In the genomic region with DNA sequence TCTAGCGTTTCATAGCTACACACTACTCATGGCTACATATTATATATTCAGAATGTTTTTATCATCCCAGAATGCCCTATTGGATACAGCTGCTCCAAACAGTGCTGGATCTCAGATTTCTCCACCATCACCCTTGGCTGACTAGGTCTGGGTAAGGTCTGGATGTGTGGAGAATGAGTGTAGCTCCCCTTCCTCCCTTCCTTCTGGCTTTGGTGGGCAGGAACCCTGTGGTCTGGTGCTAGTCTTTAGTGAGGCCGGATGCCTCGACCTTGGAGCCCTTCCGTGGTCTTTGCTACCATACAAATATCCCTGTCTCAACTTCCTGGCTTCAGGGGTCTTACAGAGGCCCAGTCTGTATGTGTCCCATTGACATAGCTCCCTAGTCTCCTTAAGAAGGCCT, we compare ENCODE assay signal across 14 cellular contexts. TPM values are rescaled to one million over a fixed set of nuclear protein-coding genes. Genes with fewer than 3 reads are reported as not detected.
"Had no signal": no experiment of that assay in that cellular context is flagged by ENCODE, and none has a peak within 500 bp of the region (broad histone marks: within the 10 kb centered on the region; RNA-seq: fewer than 3 reads in every experiment).

No MANE protein-coding gene starts in this region.

- H3K4me3 ChIP-seq: dorsolateral prefrontal cortex, SK-N-MC had no signal

- DNase-seq: activated CD4-positive, alpha-beta T cell treated with anti-CD3 and anti-CD28 coated beads, Interleukin-2, amount 50 U/mL, for 48 hours; activated naive CD4-positive, alpha-beta T cell treated with Interleukin-2 at 50 U/mL for 16 hours; anterior cingulate cortex; dorsolateral prefrontal cortex; hypothalamus; naive thymus-derived CD4-positive, alpha-beta T cell; retina; stimulated activated CD4-positive, alpha-beta T cell treated with anti-CD3 and anti-CD28 coated beads, Interleukin-4, amount 100 ng/mL, for 4 hours; stimulated activated CD8-positive, alpha-beta memory T cell treated with anti-CD3 and anti-CD28 coated beads, Interleukin-4, amount 100 ng/mL, for 48 hours had no signal

- H3K27ac Mint-ChIP-seq: activated T-helper 17 cell treated with anti-CD3 and anti-CD28 coated beads, Interleukin-2, amount 50 U/mL, for 72 hours; naive thymus-derived CD4-positive, alpha-beta T cell; stimulated activated naive CD8-positive, alpha-beta T cell treated with anti-CD3 and anti-CD28 coated beads, Interleukin-15, Interleukin-2, amounts not matched to agents 100 ng/mL and 50 ng/mL, for 24 hours had no signal

- H3K36me3 Mint-ChIP-seq: naive thymus-derived CD4-positive, alpha-beta T cell had no signal

- H3K4me1 Mint-ChIP-seq: activated T-helper 17 cell treated with anti-CD3 and anti-CD28 coated beads, Interleukin-2, amount 50 U/mL, for 72 hours had no signal

- H3K27me3 Mint-ChIP-seq: stimulated activated naive CD8-positive, alpha-beta T cell treated with anti-CD3 and anti-CD28 coated beads, Interleukin-15, Interleukin-2, amounts not matched to agents 100 ng/mL and 50 ng/mL, for 24 hours had no signal

- H3K9me3 Mint-ChIP-seq: activated T-helper 17 cell treated with anti-CD3 and anti-CD28 coated beads, Interleukin-2, amount 50 U/mL, for 72 hours; naive thymus-derived CD4-positive, alpha-beta T cell; stimulated activated naive CD8-positive, alpha-beta T cell treated with anti-CD3 and anti-CD28 coated beads, Interleukin-15, Interleukin-2, amounts not matched to agents 100 ng/mL and 50 ng/mL, for 24 hours had no signal

- ATAC-seq: activated T-helper 17 cell treated with anti-CD3 and anti-CD28 coated beads, Interleukin-2, amount 50 U/mL, for 72 hours; esophagus mucosa; naive thymus-derived CD4-positive, alpha-beta T cell had no signal

- H3K4me3 Mint-ChIP-seq: activated T-helper 17 cell treated with anti-CD3 and anti-CD28 coated beads, Interleukin-2, amount 50 U/mL, for 72 hours; naive thymus-derived CD4-positive, alpha-beta T cell; stimulated activated naive CD8-positive, alpha-beta T cell treated with anti-CD3 and anti-CD28 coated beads, Interleukin-15, Interleukin-2, amounts not matched to agents 100 ng/mL and 50 ng/mL, for 24 hours had no signal

- H3K27ac ChIP-seq: dorsolateral prefrontal cortex, SK-N-MC, VCaP had no signal

RNA-seq across cellular contexts. Expression of gene KDR, which starts 52.1 kb away (rescaled TPM):
- total RNA-seq: activated T-helper 17 cell treated with anti-CD3 and anti-CD28 coated beads, Interleukin-2, amount 50 U/mL, for 72 hours; naive thymus-derived CD4-positive, alpha-beta T cell had no signal
